In the genomic region with DNA sequence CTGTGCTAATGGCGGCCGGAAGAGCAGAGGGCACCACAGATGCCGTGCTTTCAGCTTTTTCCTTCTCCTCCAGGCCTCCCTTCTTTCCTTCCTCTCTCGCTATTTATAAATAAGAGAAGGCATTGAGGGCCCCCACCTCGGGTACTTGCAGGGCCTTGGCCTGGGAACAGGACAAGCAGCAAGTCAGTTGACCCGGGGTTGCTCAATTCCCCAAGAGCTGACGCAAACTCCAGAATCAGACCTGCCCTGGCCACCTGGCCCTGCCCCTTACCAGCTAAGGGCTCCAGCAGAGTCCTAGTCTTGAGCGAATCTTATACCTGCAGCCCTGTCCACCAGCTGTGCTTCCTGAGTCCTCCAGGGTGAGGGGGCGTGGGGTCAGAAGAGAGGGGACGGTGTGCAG, we compare ENCODE assay signal across 8 cellular contexts. TPM values are rescaled to one million over a fixed set of nuclear protein-coding genes. Genes with fewer than 3 reads are reported as not detected.
DNase-seq lines count a peak whose midpoint lies in the region; ATAC-seq and TF ChIP-seq lines count a peak whose summit lies in the region.
"Had no signal": no experiment of that assay in that cellular context is flagged by ENCODE, and none has a peak within 500 bp of the region (broad histone marks: within the 10 kb centered on the region; RNA-seq: fewer than 3 reads in every experiment).

No MANE protein-coding gene starts in this region.

- H3K36me3 ChIP-seq in Peyer's patch (no peaks in the 10 kb centered on the region), tibial artery (no peaks in the 10 kb centered on the region)
- peaks cover 24% of the 10 kb centered on the region for H3K36me3 ChIP-seq in effector memory CD4-positive, alpha-beta T cell (ENCODE audit: control insufficient read depth, insufficient read depth, low read length)

- no peaks in the 10 kb centered on the region for H3K27me3 ChIP-seq in Peyer's patch
- H3K27me3 ChIP-seq in effector memory CD4-positive, alpha-beta T cell (replicated peaks; ENCODE audit: control insufficient read depth, insufficient read depth, low read length, poor library complexity, severe bottlenecking): no peaks in the 10 kb centered on the region
- H3K27me3 ChIP-seq in tibial artery: peaks cover 0 to 36% of the 10 kb centered on the region in 2 donors

- intact Hi-C loops in tibial artery (cut with DNase I; ENCODE audit: low total_unique reads): no loop called here

- no peaks in the 10 kb centered on the region for H3K9me3 ChIP-seq in Peyer's patch
- H3K9me3 ChIP-seq in effector memory CD4-positive, alpha-beta T cell (ENCODE audit: control insufficient read depth, low read length): no peaks in the 10 kb centered on the region
- no peaks in the 10 kb centered on the region for H3K9me3 ChIP-seq in tibial artery

- no peak for TF ChIP-seq POLR2A in Peyer's patch (IDR thresholded peaks at IDR 0.05)

- TF ChIP-seq CTCF in Peyer's patch (IDR thresholded peaks at IDR 0.05): no peak
- TF ChIP-seq CTCF in tibial artery (IDR thresholded peaks at IDR 0.05): no peak

- no peak overlapping the region for H3K4me3 ChIP-seq in Peyer's patch
- no peak overlapping the region for H3K4me3 ChIP-seq in effector memory CD4-positive, alpha-beta T cell (ENCODE audit: insufficient read depth, low read depth, low read length, poor library complexity, severe bottlenecking)
- no peak overlapping the region for H3K4me3 ChIP-seq in tibial artery

- ATAC-seq in HG03135 (IDR thresholded peaks at IDR 0.05; ENCODE audit: unreplicated experiment): no peak
- ATAC-seq: activated CD4-positive, CD25-positive, alpha-beta regulatory T cell treated with anti-CD3 and anti-CD28 coated beads, Interleukin-2, amount 50 U/mL, for 24 hours had no signal

- DNase-seq in Peyer's patch (peak in 1 of 3 donors; percentile 81), mucosa of gallbladder (ENCODE audit: low spot score) (peak; percentile 75), tibial artery (peak; percentile 84 to 86), NCI-H748 (lab: John Stamatoyannopoulos, UW; ENCODE audit: unreplicated experiment) (no peak), LoVo (ENCODE audit: low spot score) (no peak)
- no peak for DNase-seq in effector memory CD4-positive, alpha-beta T cell

- H3K4me1 ChIP-seq in Peyer's patch (peaks cover 8 to 74% (median 44%) of the 10 kb centered on the region in 4 donors), tibial artery (peaks cover 0 to 17% (median 11%) of the 10 kb centered on the region in 4 donors)
- H3K4me1 ChIP-seq in effector memory CD4-positive, alpha-beta T cell (ENCODE audit: control insufficient read depth, insufficient read depth, low read length, poor library complexity, severe bottlenecking): peaks cover 87% of the 10 kb centered on the region

- peak overlapping the region; percentile 44 to 87 (median 63) for H3K27ac ChIP-seq in Peyer's patch
- peak overlapping the region; percentile 88 for H3K27ac ChIP-seq in effector memory CD4-positive, alpha-beta T cell (ENCODE audit: insufficient read depth, low read length, poor library complexity, severe bottlenecking)
- peak overlapping the region in 1 of 2 donors; percentile 33 for H3K27ac ChIP-seq in tibial artery

RNA-seq across cellular contexts. Expression of a gene that starts 13.5 kb away (rescaled TPM):
- 10 to 100 TPM; 37.1 to 92.8 (median 64.0) TPM for total RNA-seq in Peyer's patch
- 50.4 TPM for total RNA-seq in mucosa of gallbladder

RNA-seq across cellular contexts. Expression of a gene that starts 49.5 kb away (rescaled TPM):
- total RNA-seq in Peyer's patch (100 to 1,000 TPM in 3 of 4 donors, 10 to 100 TPM in 1; 88.3 to 123 (median 113) TPM), mucosa of gallbladder (69.0 TPM)

Comparison
In these comparisons a context has a peak if more than half of its experiments do, and no peak if none do; other contexts are left out.
1. DNase-seq: peak in mucosa of gallbladder (single experiment) and tibial artery (2 of 2); none in effector memory CD4-positive, alpha-beta T cell (0 of 3), NCI-H748 (single experiment) and LoVo (single experiment).